ENCODE assay signal across 8 cellular contexts in genomic region chr1:16351449-16351993, GRCh38. TPM values are rescaled to one million over a fixed set of nuclear protein-coding genes. Genes with fewer than 3 reads are reported as not detected.
A peak's percentile ranks its signal among the peaks of the same experiment; 100 is the strongest.
DNase-seq lines count a peak whose midpoint lies in the region; ATAC-seq, FAIRE-seq and TF ChIP-seq lines count a peak whose summit lies in the region.

No MANE protein-coding gene starts in this region.

- intact Hi-C loops in kidney (cut with DNase I): loop anchor here (10.0 kb wide), 1 partner anchor 267 kb away; no protein-coding TSS in a partner anchor

- in situ Hi-C loops in astrocyte of the spinal cord (cut with HindIII; ENCODE audit: low sequenced_read_pairs): no loop called here

- no peak for ATAC-seq in stimulated activated naive B cell treated with anti-CD40 and anti-IgM and Interleukin-4, amounts not matched to agents 10 μg/mL and 1 μg/mL and 100 μg/mL, for 72 hours (replicated peaks)
- ATAC-seq in HG03469 (IDR thresholded peaks at IDR 0.05; ENCODE audit: unreplicated experiment): no peak

- no peaks in the 10 kb centered on the region for H3K9me3 ChIP-seq in kidney (ENCODE audit: control insufficient read depth in 1 of 2, low read length in 2 of 2)

- H3K27me3 Mint-ChIP-seq in stimulated activated naive B cell treated with anti-CD40 and anti-IgM and Interleukin-4, amounts not matched to agents 10 μg/mL and 1 μg/mL and 100 μg/mL, for 72 hours: no peaks in the 10 kb centered on the region

- TF ChIP-seq CTCF in astrocyte of the spinal cord (IDR thresholded peaks at IDR 0.05; ENCODE audit: low read depth, low read length) (no peak), kidney (IDR thresholded peaks at IDR 0.05; ENCODE audit: borderline replicate concordance, extremely low read depth, insufficient read depth) (no peak)

- no peak for FAIRE-seq in kidney (lab: Jason Lieb, UNC)

- DNase-seq in COLO668 (lab: John Stamatoyannopoulos, UW; ENCODE audit: unreplicated experiment): peak; percentile 44
- DNase-seq in Kasumi-1 (lab: John Stamatoyannopoulos, UW): peak; percentile 42 to 43
- peak; percentile 37 for DNase-seq in astrocyte of the spinal cord (ENCODE audit: low read depth, low spot score)
- DNase-seq in kidney: no peak
- no peak for DNase-seq in stimulated activated naive B cell treated with anti-CD40 and anti-IgM and Interleukin-4, amounts not matched to agents 10 μg/mL and 1 μg/mL and 100 μg/mL, for 72 hours
- DNase-seq in SKM-1 (lab: John Stamatoyannopoulos, UW; ENCODE audit: unreplicated experiment): no peak
- DNase-seq in 8988T: no peak

- no peaks in the 10 kb centered on the region for H3K36me3 ChIP-seq in kidney (ENCODE audit: control insufficient read depth in 1 of 2, insufficient read depth in 2 of 2, low read length in 2 of 2)

- peak overlapping the region; percentile 94 to 97 for H3K4me3 Mint-ChIP-seq in stimulated activated naive B cell treated with anti-CD40 and anti-IgM and Interleukin-4, amounts not matched to agents 10 μg/mL and 1 μg/mL and 100 μg/mL, for 72 hours

- H3K27ac ChIP-seq in kidney (ENCODE audit: low read depth in 2 of 2, low read length in 2 of 2): peak overlapping the region; percentile 90 to 92

- peaks cover 0 to 8% of the 10 kb centered on the region in 2 donors for H3K4me1 ChIP-seq in kidney (ENCODE audit: control insufficient read depth in 1 of 2, insufficient read depth in 1 of 2, low read depth in 1 of 2, low read length in 2 of 2)

- H3K9ac ChIP-seq in kidney (ENCODE audit: low read length in 2 of 2): peak overlapping the region; percentile 93 to 100

- H3K36me3 Mint-ChIP-seq in stimulated activated naive B cell treated with anti-CD40 and anti-IgM and Interleukin-4, amounts not matched to agents 10 μg/mL and 1 μg/mL and 100 μg/mL, for 72 hours: peaks cover 0 to 2% of the 10 kb centered on the region in 2 donors

- peak overlapping the region; percentile 97 for H3K27ac Mint-ChIP-seq in stimulated activated naive B cell treated with anti-CD40 and anti-IgM and Interleukin-4, amounts not matched to agents 10 μg/mL and 1 μg/mL and 100 μg/mL, for 72 hours

- H3K4me3 ChIP-seq in astrocyte of the spinal cord (ENCODE audit: low read depth, low read length) (peak overlapping the region; percentile 93), kidney (ENCODE audit: low read length in 2 of 2) (peak overlapping the region; percentile 66 to 94)

- no peaks in the 10 kb centered on the region for H3K9me3 Mint-ChIP-seq in stimulated activated naive B cell treated with anti-CD40 and anti-IgM and Interleukin-4, amounts not matched to agents 10 μg/mL and 1 μg/mL and 100 μg/mL, for 72 hours

- H3K4me1 Mint-ChIP-seq in stimulated activated naive B cell treated with anti-CD40 and anti-IgM and Interleukin-4, amounts not matched to agents 10 μg/mL and 1 μg/mL and 100 μg/mL, for 72 hours: peaks cover 13 to 47% of the 10 kb centered on the region in 2 donors

RNA-seq across cellular contexts. Expression of gene FBXO42, which starts 0.8 kb away (rescaled TPM):
- 22.1 TPM for total RNA-seq in kidney
- 14.1 TPM for polyA plus RNA-seq in kidney (ENCODE audit: insufficient read depth, low read depth, low replicate concordance)

RNA-seq across cellular contexts. Expression of gene SZRD1, which starts 15.5 kb away (rescaled TPM):
- 127 TPM for total RNA-seq in kidney
- polyA plus RNA-seq in kidney (ENCODE audit: insufficient read depth, low read depth, low replicate concordance): 77.3 TPM

Comparison
In these comparisons a context has a peak if more than half of its experiments do, and no peak if none do; other contexts are left out.
1. DNase-seq: peak in COLO668 (single experiment), Kasumi-1 (2 of 2) and astrocyte of the spinal cord (single experiment); none in kidney (single experiment), stimulated activated naive B cell treated with anti-CD40 and anti-IgM and Interleukin-4, amounts not matched to agents 10 μg/mL and 1 μg/mL and 100 μg/mL, for 72 hours (single experiment), SKM-1 (single experiment) and 8988T (single experiment).